In genomic region chr16:88782454-88783390, GRCh38 we compare ENCODE assay signal across 8 cellular contexts. TPM values are rescaled to one million over a fixed set of nuclear protein-coding genes. Genes with fewer than 3 reads are reported as not detected.
DNase-seq lines count a peak whose midpoint lies in the region; ATAC-seq and TF ChIP-seq lines count a peak whose summit lies in the region.

No MANE protein-coding gene starts in this region.

- DNase-seq in NCI-H2171 treated with DMSO at 0.1 percent for 48 hours (lab: John Stamatoyannopoulos, UW) (peak; percentile 40), NCI-H2171 (lab: John Stamatoyannopoulos, UW) (no peak), renal cortical epithelial cell (ENCODE audit: low read depth) (peak; percentile 56), NCI-H510A (lab: John Stamatoyannopoulos, UW) (no peak), progenitor cell of endocrine pancreas (ENCODE audit: low spot score, unreplicated experiment) (no peak)
- DNase-seq in activated CD8-positive, alpha-beta memory T cell treated with anti-CD3 and anti-CD28 coated beads for 24 hours, result peak; percentile 84

- no peaks in the 10 kb centered on the region for H3K36me3 Mint-ChIP-seq in progenitor cell of endocrine pancreas (ENCODE audit: insufficient read depth)

- ATAC-seq in esophagus mucosa (peak; percentile 75), GM19035 (IDR thresholded peaks at IDR 0.05; ENCODE audit: unreplicated experiment) (no peak)

- H3K4me1 Mint-ChIP-seq in progenitor cell of endocrine pancreas (ENCODE audit: low read depth), result peaks cover 3% of the 10 kb centered on the region

- no peaks in the 10 kb centered on the region for H3K9me3 Mint-ChIP-seq in progenitor cell of endocrine pancreas (ENCODE audit: low read depth)

- peaks cover 29% of the 10 kb centered on the region for H3K27me3 Mint-ChIP-seq in progenitor cell of endocrine pancreas

- H3K4me3 Mint-ChIP-seq in progenitor cell of endocrine pancreas (ENCODE audit: low read depth), result no peak overlapping the region

- no peak for TF ChIP-seq CTCF in progenitor cell of endocrine pancreas (IDR thresholded peaks at IDR 0.05; ENCODE audit: unreplicated experiment)

- H3K27ac Mint-ChIP-seq in progenitor cell of endocrine pancreas, result no peak overlapping the region

RNA-seq across cellular contexts. Expression of gene PIEZO1, which starts 2.3 kb away (rescaled TPM):
- total RNA-seq in esophagus mucosa (64.7 TPM), renal cortical epithelial cell (147 and 282 TPM in 2 replicates), progenitor cell of endocrine pancreas (37.7 and 44.7 TPM in 2 replicates)

RNA-seq across cellular contexts. Expression of gene CDT1, which starts 20.9 kb away (rescaled TPM):
- total RNA-seq in esophagus mucosa (21.6 TPM), renal cortical epithelial cell (1.1 and 7.6 TPM in 2 replicates), progenitor cell of endocrine pancreas (22.8 and 25.3 TPM in 2 replicates)

RNA-seq across cellular contexts. Expression of gene APRT, which starts 29.0 kb away (rescaled TPM):
- total RNA-seq in esophagus mucosa (207 TPM), renal cortical epithelial cell (55.4 and 98.3 TPM in 2 replicates), progenitor cell of endocrine pancreas (100 and 115 TPM in 2 replicates)

Comparison
In these comparisons a context has a peak if more than half of its experiments do, and no peak if none do; other contexts are left out.
1. DNase-seq: peak in NCI-H2171 treated with DMSO at 0.1 percent for 48 hours (single experiment), activated CD8-positive, alpha-beta memory T cell treated with anti-CD3 and anti-CD28 coated beads for 24 hours (single experiment) and renal cortical epithelial cell (single experiment); none in NCI-H2171 (single experiment), NCI-H510A (single experiment) and progenitor cell of endocrine pancreas (single experiment).